In genomic region chr2:70463997-70464396, GRCh38 we compare ENCODE assay signal across 17 cellular contexts.
"Had no signal": no experiment of that assay in that cellular context is flagged by ENCODE, and none has a peak within 500 bp of the region (broad histone marks: within the 10 kb centered on the region; RNA-seq: fewer than 3 reads in every experiment).

No MANE protein-coding gene starts in this region.

- H3K9me3 Mint-ChIP-seq: natural killer cell; neural crest cell; stimulated activated effector memory CD8-positive, alpha-beta T cell treated with anti-CD3 and anti-CD28 coated beads, Interleukin-12 subunit alpha, Interleukin-12 subunit beta, amount 100 ng/mL, for 72 hours; stimulated activated naive CD8-positive, alpha-beta T cell treated with anti-CD3 and anti-CD28 coated beads, Interleukin-15, Interleukin-2, amounts not matched to agents 100 ng/mL and 50 ng/mL, for 24 hours had no signal

- H3K4me3 Mint-ChIP-seq: natural killer cell; neural crest cell; stimulated activated effector memory CD8-positive, alpha-beta T cell treated with anti-CD3 and anti-CD28 coated beads, Interleukin-12 subunit alpha, Interleukin-12 subunit beta, amount 100 ng/mL, for 72 hours; stimulated activated naive CD8-positive, alpha-beta T cell treated with anti-CD3 and anti-CD28 coated beads, Interleukin-15, Interleukin-2, amounts not matched to agents 100 ng/mL and 50 ng/mL, for 24 hours had no signal

- H3K4me1 Mint-ChIP-seq: stimulated activated effector memory CD8-positive, alpha-beta T cell treated with anti-CD3 and anti-CD28 coated beads, Interleukin-12 subunit alpha, Interleukin-12 subunit beta, amount 100 ng/mL, for 72 hours had no signal

- DNase-seq: effector memory CD4-positive, alpha-beta T cell; gastrocnemius medialis; glutamatergic neuron; islet precursor cell; mucosa of descending colon; natural killer cell; right cardiac atrium; stimulated activated CD4-positive, alpha-beta T cell treated with anti-CD3 and anti-CD28 coated beads, Interleukin-4, amount 100 ng/mL, for 1 hour; stimulated activated CD8-positive, alpha-beta memory T cell treated with anti-CD3 and anti-CD28 coated beads, Interleukin-4, amount 100 ng/mL, for 48 hours; tibial artery; upper lobe of left lung had no signal

- ATAC-seq: gastrocnemius medialis; left lobe of liver; mucosa of descending colon; natural killer cell; right cardiac atrium; stimulated activated effector memory CD8-positive, alpha-beta T cell treated with anti-CD3 and anti-CD28 coated beads, Interleukin-12 subunit alpha, Interleukin-12 subunit beta, amount 100 ng/mL, for 72 hours had no signal

- H3K27ac Mint-ChIP-seq: natural killer cell; stimulated activated effector memory CD8-positive, alpha-beta T cell treated with anti-CD3 and anti-CD28 coated beads, Interleukin-12 subunit alpha, Interleukin-12 subunit beta, amount 100 ng/mL, for 72 hours; stimulated activated naive CD8-positive, alpha-beta T cell treated with anti-CD3 and anti-CD28 coated beads, Interleukin-15, Interleukin-2, amounts not matched to agents 100 ng/mL and 50 ng/mL, for 24 hours had no signal

- H3K36me3 Mint-ChIP-seq: natural killer cell; stimulated activated effector memory CD8-positive, alpha-beta T cell treated with anti-CD3 and anti-CD28 coated beads, Interleukin-12 subunit alpha, Interleukin-12 subunit beta, amount 100 ng/mL, for 72 hours had no signal

- H3K27ac ChIP-seq: esophagus muscularis mucosa, gastrocnemius medialis, tibial artery, upper lobe of left lung, vagina had no signal
